Comparison of ENCODE assay signal across 2 cellular contexts in the genomic region with DNA sequence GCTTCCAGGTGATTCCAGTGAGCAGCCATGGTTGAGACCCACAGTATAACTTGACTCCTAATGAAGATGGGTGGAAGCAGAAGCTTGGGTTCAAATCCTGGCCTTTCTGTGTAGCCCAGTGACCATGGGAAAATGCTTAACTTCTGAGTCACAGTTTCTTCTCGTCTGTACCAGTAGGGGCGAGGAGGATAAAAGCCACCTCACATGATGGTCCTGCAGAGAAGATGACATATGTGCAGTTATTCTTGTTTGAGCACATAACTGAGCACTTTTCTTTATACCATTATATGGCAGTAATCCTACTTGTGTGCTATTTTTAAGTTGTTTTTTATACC.
TF ChIP-seq lines count a peak whose summit lies in the region.

No MANE protein-coding gene starts in this region.

TF ChIP-seq in A549, 52 proteins besides CTCF, POLR2A, EP300 and RAD21:
- no peak for TF ChIP-seq FOSL2 (IDR thresholded peaks at IDR 0.05)
- TF ChIP-seq FOSL2 (CRISPR knock-in tag; IDR thresholded peaks at IDR 0.05), result no peak
- TF ChIP-seq HOXA7 (CRISPR knock-in tag; IDR thresholded peaks at IDR 0.05), result no peak
- no peak for TF ChIP-seq HES2 (IDR thresholded peaks at IDR 0.05)
- no peak for TF ChIP-seq HDAC2 (IDR thresholded peaks at IDR 0.05)
- TF ChIP-seq TP53 (CRISPR knock-in tag; IDR thresholded peaks at IDR 0.05), result no peak
- TF ChIP-seq CHD2 (IDR thresholded peaks at IDR 0.05; ENCODE audit: low read length, partially characterized antibody), result no peak
- TF ChIP-seq, protein P1, sequence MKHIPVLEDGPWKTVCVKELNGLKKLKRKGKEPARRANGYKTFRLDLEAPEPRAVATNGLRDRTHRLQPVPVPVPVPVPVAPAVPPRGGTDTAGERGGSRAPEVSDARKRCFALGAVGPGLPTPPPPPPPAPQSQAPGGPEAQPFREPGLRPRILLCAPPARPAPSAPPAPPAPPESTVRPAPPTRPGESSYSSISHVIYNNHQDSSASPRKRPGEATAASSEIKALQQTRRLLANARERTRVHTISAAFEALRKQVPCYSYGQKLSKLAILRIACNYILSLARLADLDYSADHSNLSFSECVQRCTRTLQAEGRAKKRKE (CRISPR knock-in tag; IDR thresholded peaks at IDR 0.05; ENCODE audit: low read depth), result no peak
- TF ChIP-seq, protein P2, sequence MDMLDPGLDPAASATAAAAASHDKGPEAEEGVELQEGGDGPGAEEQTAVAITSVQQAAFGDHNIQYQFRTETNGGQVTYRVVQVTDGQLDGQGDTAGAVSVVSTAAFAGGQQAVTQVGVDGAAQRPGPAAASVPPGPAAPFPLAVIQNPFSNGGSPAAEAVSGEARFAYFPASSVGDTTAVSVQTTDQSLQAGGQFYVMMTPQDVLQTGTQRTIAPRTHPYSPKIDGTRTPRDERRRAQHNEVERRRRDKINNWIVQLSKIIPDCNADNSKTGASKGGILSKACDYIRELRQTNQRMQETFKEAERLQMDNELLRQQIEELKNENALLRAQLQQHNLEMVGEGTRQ (IDR thresholded peaks at IDR 0.05), result no peak
- TF ChIP-seq, protein P3, sequence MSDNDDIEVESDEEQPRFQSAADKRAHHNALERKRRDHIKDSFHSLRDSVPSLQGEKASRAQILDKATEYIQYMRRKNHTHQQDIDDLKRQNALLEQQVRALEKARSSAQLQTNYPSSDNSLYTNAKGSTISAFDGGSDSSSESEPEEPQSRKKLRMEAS (IDR thresholded peaks at IDR 0.05), result no peak
- TF ChIP-seq ZNF302 (CRISPR knock-in tag; IDR thresholded peaks at IDR 0.05), result no peak
- no peak for TF ChIP-seq PBX3 (IDR thresholded peaks at IDR 0.05)
- no peak for TF ChIP-seq ZC3H11A (IDR thresholded peaks at IDR 0.05)
- TF ChIP-seq FOXS1 (CRISPR knock-in tag; IDR thresholded peaks at IDR 0.05), result no peak
- no peak for TF ChIP-seq E2F6 (IDR thresholded peaks at IDR 0.05; ENCODE audit: borderline replicate concordance, low read depth)
- no peak for TF ChIP-seq RNF2 (IDR thresholded peaks at IDR 0.05; ENCODE audit: borderline replicate concordance, low read depth)
- TF ChIP-seq, protein P4, sequence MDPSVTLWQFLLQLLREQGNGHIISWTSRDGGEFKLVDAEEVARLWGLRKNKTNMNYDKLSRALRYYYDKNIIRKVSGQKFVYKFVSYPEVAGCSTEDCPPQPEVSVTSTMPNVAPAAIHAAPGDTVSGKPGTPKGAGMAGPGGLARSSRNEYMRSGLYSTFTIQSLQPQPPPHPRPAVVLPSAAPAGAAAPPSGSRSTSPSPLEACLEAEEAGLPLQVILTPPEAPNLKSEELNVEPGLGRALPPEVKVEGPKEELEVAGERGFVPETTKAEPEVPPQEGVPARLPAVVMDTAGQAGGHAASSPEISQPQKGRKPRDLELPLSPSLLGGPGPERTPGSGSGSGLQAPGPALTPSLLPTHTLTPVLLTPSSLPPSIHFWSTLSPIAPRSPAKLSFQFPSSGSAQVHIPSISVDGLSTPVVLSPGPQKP (IDR thresholded peaks at IDR 0.05; ENCODE audit: low read depth, low read length), result no peak
- no peak for TF ChIP-seq JUNB (IDR thresholded peaks at IDR 0.05)
- TF ChIP-seq MAZ (IDR thresholded peaks at IDR 0.05; ENCODE audit: borderline replicate concordance, low read depth, low read length), result no peak
- TF ChIP-seq, protein P5, sequence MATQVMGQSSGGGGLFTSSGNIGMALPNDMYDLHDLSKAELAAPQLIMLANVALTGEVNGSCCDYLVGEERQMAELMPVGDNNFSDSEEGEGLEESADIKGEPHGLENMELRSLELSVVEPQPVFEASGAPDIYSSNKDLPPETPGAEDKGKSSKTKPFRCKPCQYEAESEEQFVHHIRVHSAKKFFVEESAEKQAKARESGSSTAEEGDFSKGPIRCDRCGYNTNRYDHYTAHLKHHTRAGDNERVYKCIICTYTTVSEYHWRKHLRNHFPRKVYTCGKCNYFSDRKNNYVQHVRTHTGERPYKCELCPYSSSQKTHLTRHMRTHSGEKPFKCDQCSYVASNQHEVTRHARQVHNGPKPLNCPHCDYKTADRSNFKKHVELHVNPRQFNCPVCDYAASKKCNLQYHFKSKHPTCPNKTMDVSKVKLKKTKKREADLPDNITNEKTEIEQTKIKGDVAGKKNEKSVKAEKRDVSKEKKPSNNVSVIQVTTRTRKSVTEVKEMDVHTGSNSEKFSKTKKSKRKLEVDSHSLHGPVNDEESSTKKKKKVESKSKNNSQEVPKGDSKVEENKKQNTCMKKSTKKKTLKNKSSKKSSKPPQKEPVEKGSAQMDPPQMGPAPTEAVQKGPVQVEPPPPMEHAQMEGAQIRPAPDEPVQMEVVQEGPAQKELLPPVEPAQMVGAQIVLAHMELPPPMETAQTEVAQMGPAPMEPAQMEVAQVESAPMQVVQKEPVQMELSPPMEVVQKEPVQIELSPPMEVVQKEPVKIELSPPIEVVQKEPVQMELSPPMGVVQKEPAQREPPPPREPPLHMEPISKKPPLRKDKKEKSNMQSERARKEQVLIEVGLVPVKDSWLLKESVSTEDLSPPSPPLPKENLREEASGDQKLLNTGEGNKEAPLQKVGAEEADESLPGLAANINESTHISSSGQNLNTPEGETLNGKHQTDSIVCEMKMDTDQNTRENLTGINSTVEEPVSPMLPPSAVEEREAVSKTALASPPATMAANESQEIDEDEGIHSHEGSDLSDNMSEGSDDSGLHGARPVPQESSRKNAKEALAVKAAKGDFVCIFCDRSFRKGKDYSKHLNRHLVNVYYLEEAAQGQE (IDR thresholded peaks at IDR 0.05), result no peak

TF ChIP-seq in HEK293, 187 proteins besides CTCF, POLR2A, EP300 and RAD21:
- 0 out of 2 replicates have a peak, but pooled peaks have one; percentile 17 for TF ChIP-seq ZFP37 (tag by site-specific recombination; IDR thresholded peaks at IDR 0.05)
- no peak for TF ChIP-seq ZNF555 (tag by site-specific recombination; conservative IDR thresholded peaks at IDR 0.05)
TF ChIP-seq in HEK293: peak in this region for 1.
